Comparison of ENCODE assay signal across 28 cellular contexts in the genomic region with DNA sequence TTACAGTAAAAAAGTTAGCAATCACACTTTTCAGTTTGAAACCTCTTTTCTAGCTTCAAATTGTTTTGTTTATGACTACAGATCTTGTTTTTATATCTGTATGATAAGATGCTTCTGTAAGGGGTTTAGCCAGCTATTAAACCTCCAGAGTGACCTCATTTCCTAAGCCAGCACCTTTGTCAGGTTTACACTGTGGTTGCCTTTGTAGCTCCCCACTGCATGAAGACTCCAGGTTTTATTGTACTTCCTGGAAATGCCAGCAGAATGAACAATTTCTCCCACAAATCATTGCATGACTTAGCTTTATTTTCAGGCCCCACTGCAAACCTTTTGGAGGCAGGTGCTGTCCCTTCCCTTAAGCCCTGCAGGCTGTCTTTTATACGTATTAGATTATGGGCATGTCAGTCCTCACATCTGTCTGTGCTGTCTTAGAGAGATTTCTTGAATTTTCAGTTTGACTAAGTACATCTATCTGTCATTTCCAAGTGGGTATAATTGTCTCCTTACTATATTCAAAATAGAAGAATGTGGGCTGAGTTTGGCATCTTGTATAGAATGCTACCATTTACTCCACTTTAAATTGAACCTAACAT. TPM values are rescaled to one million over a fixed set of nuclear protein-coding genes. Genes with fewer than 3 reads are reported as not detected.
DNase-seq lines count a peak whose midpoint lies in the region; ATAC-seq, FAIRE-seq and TF ChIP-seq lines count a peak whose summit lies in the region.
"Had no signal": no experiment of that assay in that cellular context is flagged by ENCODE, and none has a peak within 500 bp of the region (broad histone marks: within the 10 kb centered on the region; RNA-seq: fewer than 3 reads in every experiment).

No MANE protein-coding gene starts in this region.

- H3K9me3 ChIP-seq in A549 (no peaks in the 10 kb centered on the region), Panc1 (ENCODE audit: control insufficient read depth, insufficient read depth, low read depth, low read length) (no peaks in the 10 kb centered on the region), Karpas-422 (ENCODE audit: low read length) (no peaks in the 10 kb centered on the region)
- H3K9me3 ChIP-seq: lower lobe of right lung, thyroid gland had no signal

- no peak overlapping the region for H3K9ac ChIP-seq in Karpas-422 (ENCODE audit: low read length)

- H3K4me3 ChIP-seq in A549 (no peak overlapping the region), Panc1 (ENCODE audit: low read depth in 2 of 2, low read length in 2 of 2) (no peak overlapping the region), Karpas-422 (ENCODE audit: low read length) (no peak overlapping the region)
- H3K4me3 ChIP-seq: lower lobe of right lung, skin epidermis, thyroid gland had no signal

- CTCF ChIA-PET in A549 (lab: Yijun Ruan, JAX) (interaction anchor here (1.6 to 1.9 kb wide), 3 partner anchors 26 to 195 kb away, joined by 4 to 6 read pairs (median 6); no protein-coding TSS in a partner anchor), Panc1 (lab: Charles Lee) (interaction anchor here (0.7 to 1.4 kb wide), 2 partner anchors 28 to 71 kb away, joined by 3 to 5 read pairs; no protein-coding TSS in a partner anchor)

- no peaks in the 10 kb centered on the region for H4K20me1 ChIP-seq in Karpas-422 (ENCODE audit: insufficient read depth, low read depth, low read length)

- no TSS peak for BruUV-seq in Panc1 (replicated peaks; lab: Mats Ljungman, UMichigan)

- H3K9me2 ChIP-seq in Karpas-422 (replicated peaks; ENCODE audit: insufficient read depth, low read length): no peaks in the 10 kb centered on the region

- H3K27ac ChIP-seq in A549 (0 out of 6 replicates have a peak overlapping the region, but pooled peaks have one; percentile 6 to 25), Panc1 (ENCODE audit: low read length) (peak overlapping the region; percentile 53), Karpas-422 (ENCODE audit: low read length) (no peak overlapping the region)
- H3K27ac ChIP-seq: lower lobe of right lung, RWPE1, skin epidermis, thyroid gland had no signal

- no peak overlapping the region for H3K4me2 ChIP-seq in A549
- no peak overlapping the region for H3K4me2 ChIP-seq in Karpas-422 (ENCODE audit: low read depth, low read length, poor library complexity, severe bottlenecking)

- in situ Hi-C loops in Panc1 (cut with HindIII; ENCODE audit: low pct_unique_long_range_greater_than_20kb, low sequenced_read_pairs): no loop called here

- no peak for TF ChIP-seq EP300 in A549 (IDR thresholded peaks at IDR 0.05)

- POLR2A ChIA-PET in A549 (lab: Yijun Ruan, JAX) (no interaction called here), Panc1 (lab: Charles Lee) (no interaction called here)

- 50% methylated on average over 1 of the region's 1 CpG for WGBS in A549 (ENCODE audit: missing lambda C conversion rate)

- no peaks in the 10 kb centered on the region for H3K79me2 ChIP-seq in Karpas-422 (ENCODE audit: low read length)

- TF ChIP-seq POLR2A in A549 (IDR thresholded peaks at IDR 0.05; ENCODE audit: low read length): no peak

- TF ChIP-seq RAD21 in A549 (conservative IDR thresholded peaks at IDR 0.05 in 1 of 2, IDR thresholded peaks at IDR 0.05 in 1 of 2): no peak

- peaks cover 21% of the 10 kb centered on the region; the same call in 2 of the 3 replicates for H3K4me1 ChIP-seq in A549
- H3K4me1 ChIP-seq in Panc1 (ENCODE audit: control insufficient read depth, insufficient read depth, low read length): peaks cover 18% of the 10 kb centered on the region
- H3K4me1 ChIP-seq in Karpas-422 (ENCODE audit: low read length): no peaks in the 10 kb centered on the region
- H3K4me1 ChIP-seq: thyroid gland had no signal

- DNase-seq in A549 (ENCODE audit: low read depth in 1 of 2, low spot score in 1 of 2) (no peak), EL (peak; percentile 3), Panc1 (ENCODE audit: low read depth, low spot score) (no peak), left colon (no peak), Karpas-422 (no peak), NCI-H146 (lab: John Stamatoyannopoulos, UW) (no peak)
- DNase-seq: activated B cell treated with CpG ODN at 0.5 μM for 24 hours; activated CD8-positive, alpha-beta memory T cell treated with anti-CD3 and anti-CD28 coated beads for 24 hours; AML-193; DMS79; effector CD4-positive, alpha-beta T cell; erythroblast; foreskin fibroblast; hypothalamus; lower lobe of right lung; NCI-H1105 treated with DMSO at 0.1 percent for 48 hours; stimulated activated naive B cell treated with anti-CD40 and anti-IgM and Interleukin-4, amounts not matched to agents 10 μg/mL and 1 μg/mL and 100 μg/mL, for 72 hours; T1000; thyroid gland had no signal

- intact Hi-C loops in Panc1 (cut with micrococcal nuclease; ENCODE audit: unreplicated experiment): loop anchor here (10.0 kb wide), 2 partner anchors 415 to 755 kb away; no protein-coding TSS in a partner anchor
- intact Hi-C loops in left colon (cut with DNase I, micrococcal nuclease): no loop called here

- no peaks in the 10 kb centered on the region for H3K36me3 ChIP-seq in Panc1 (ENCODE audit: control insufficient read depth, insufficient read depth, low read length)
- H3K36me3 ChIP-seq in Karpas-422 (ENCODE audit: insufficient read depth, low read length): no peaks in the 10 kb centered on the region
- H3K36me3 ChIP-seq: lower lobe of right lung, thyroid gland had no signal

- ATAC-seq in A549 (no peak), Panc1 (peak; percentile 64; the same call in 1 of the 2 replicates), left colon (peak; percentile 22), GM21423 (IDR thresholded peaks at IDR 0.05; ENCODE audit: unreplicated experiment) (no peak)
- ATAC-seq: lower lobe of right lung; stimulated activated naive B cell treated with anti-CD40 and anti-IgM and Interleukin-4, amounts not matched to agents 10 μg/mL and 1 μg/mL and 100 μg/mL, for 72 hours had no signal

- H2AFZ ChIP-seq in Karpas-422 (ENCODE audit: low read length): no peak overlapping the region

- no peaks in the 10 kb centered on the region for H3K27me3 ChIP-seq in Panc1 (ENCODE audit: control insufficient read depth, insufficient read depth, low read length)
- no peaks in the 10 kb centered on the region for H3K27me3 ChIP-seq in Karpas-422 (ENCODE audit: low read length)
- H3K27me3 ChIP-seq: thyroid gland had no signal

- FAIRE-seq in A549 (lab: Jason Lieb, UNC): no peak
- FAIRE-seq: GM12891, islet of Langerhans had no signal

- TF ChIP-seq CTCF in A549 (IDR thresholded peaks at IDR 0.05): no peak
- no peak for TF ChIP-seq CTCF in Panc1 (IDR thresholded peaks at IDR 0.05)

TF ChIP-seq in A549, 52 proteins besides CTCF, POLR2A, EP300 and RAD21:
- TF ChIP-seq HDAC2 (IDR thresholded peaks at IDR 0.05) (no peak), NPAS2 (CRISPR knock-in tag; IDR thresholded peaks at IDR 0.05; ENCODE audit: borderline replicate concordance) (no peak), NFE2L2 (conservative IDR thresholded peaks at IDR 0.05; ENCODE audit: low read length) (no peak), RFX5 (IDR thresholded peaks at IDR 0.05) (no peak), JUN (IDR thresholded peaks at IDR 0.05) (no peak), HOXA7 (CRISPR knock-in tag; IDR thresholded peaks at IDR 0.05) (no peak), EHF (CRISPR knock-in tag; IDR thresholded peaks at IDR 0.05) (no peak), PHF8 (IDR thresholded peaks at IDR 0.05; ENCODE audit: borderline replicate concordance, low read depth) (no peak), CHD4 (IDR thresholded peaks at IDR 0.05; ENCODE audit: borderline replicate concordance) (no peak), HOXB5 (CRISPR knock-in tag; IDR thresholded peaks at IDR 0.05) (no peak)
TF ChIP-seq in A549: peak in this region for 0.

RNA-seq across cellular contexts. Expression of a gene that starts 8.2 kb away (rescaled TPM):
- 0.36 and 0.52 TPM in 2 replicates for polyA plus RNA-seq in A549 (2011; rRNA removed)
- polyA plus RNA-seq in A549 (2012; cell fraction: cytosol; rRNA removed): not detected in 2 replicates
- not detected in 2 replicates for polyA plus RNA-seq in A549 (2012; cell fraction: nucleus; rRNA removed)
- polyA plus RNA-seq in A549 (2017; fragmentation: RNase III; extraction: RNeasy Plus Mini Kit Qiagen cat#74134 plus additional on column Dnase treatment): not detected in 3 replicates
- polyA minus RNA-seq in A549 (2011; rRNA and poly(A)+ RNA removed): not detected in 2 replicates
- total RNA-seq in Panc1 (2021; ENCODE audit: unreplicated experiment): not detected
- not detected for polyA plus RNA-seq in Panc1 (2012; ENCODE audit: insufficient read length)
- total RNA-seq in left colon: 100 to 1,000 TPM; 123 to 188 TPM
- not detected in 2 replicates for total RNA-seq in Karpas-422 (2014; rRNA removed; shearing (Covaris generic); ENCODE audit: low replicate concordance)
- total RNA-seq: activated B cell treated with CpG ODN at 0.5 μM for 24 hours; activated naive CD4-positive, alpha-beta T cell treated with anti-CD3 and anti-CD28 coated beads, Interleukin-2, amount 50 U/mL, for 72 hours; cerebellum; NCI-H460; pulmonary artery endothelial cell had no signal

Comparison
In these comparisons a context has a peak if more than half of its experiments do, and no peak if none do; other contexts are left out.
1. ATAC-seq: peak in Panc1 (single experiment) and left colon (single experiment); none in A549 (0 of 2) and GM21423 (single experiment).
2. RNA of a gene that starts 8.2 kb away (total RNA-seq): 123 to 188 TPM in left colon; not detected in Panc1 (single experiment) and not detected in Karpas-422; every median in the first group is over 100 times any median in the second.